In the genomic region with DNA sequence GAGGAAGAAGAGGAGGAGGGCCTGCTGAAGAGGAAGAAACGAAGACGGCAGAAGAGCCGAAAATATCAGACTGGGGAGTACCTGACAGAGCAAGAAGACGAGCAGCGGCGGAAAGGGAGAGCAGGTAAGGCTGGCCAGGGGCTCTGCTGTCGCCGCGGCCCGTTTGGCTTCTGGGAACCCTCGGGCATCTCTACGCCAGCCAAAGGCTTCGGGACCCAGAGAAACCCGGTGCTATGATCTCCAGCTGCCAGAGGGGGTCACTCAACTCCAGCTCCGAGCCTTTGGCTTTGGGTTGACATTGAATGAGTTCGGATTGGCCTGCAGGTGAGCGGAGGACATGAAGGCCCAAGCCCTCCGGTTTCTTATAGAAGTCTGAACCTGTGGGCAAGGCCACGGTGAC, we compare ENCODE assay signal across 13 cellular contexts.
"Had no signal": no experiment of that assay in that cellular context is flagged by ENCODE, and none has a peak within 500 bp of the region (broad histone marks: within the 10 kb centered on the region; RNA-seq: fewer than 3 reads in every experiment).

No MANE protein-coding gene starts in this region.

- H3K4me3 Mint-ChIP-seq: activated T-helper 17 cell treated with anti-CD3 and anti-CD28 coated beads, Interleukin-2, amount 50 U/mL, for 72 hours; neural crest cell had no signal

- DNase-seq: activated naive CD4-positive, alpha-beta T cell treated with Interleukin-2 at 50 U/mL for 16 hours; gastrocnemius medialis; heart left ventricle; left colon; ovary; stimulated activated CD4-positive, alpha-beta T cell treated with anti-CD3 and anti-CD28 coated beads, Interleukin-2, amount 100 ng/mL, for 48 hours; stimulated activated naive CD4-positive, alpha-beta T cell; substantia nigra; transverse colon had no signal

- H3K27me3 Mint-ChIP-seq: activated T-helper 17 cell treated with anti-CD3 and anti-CD28 coated beads, Interleukin-2, amount 50 U/mL, for 72 hours had no signal

- H3K27me3 ChIP-seq: gastrocnemius medialis, heart left ventricle, ovary, transverse colon had no signal

- H3K4me1 ChIP-seq: gastrocnemius medialis had no signal

- H3K4me3 ChIP-seq: gastrocnemius medialis, heart left ventricle, lung, ovary, transverse colon had no signal

- H3K9me3 ChIP-seq: gastrocnemius medialis, heart left ventricle, ovary, transverse colon had no signal

- H3K9me3 Mint-ChIP-seq: activated T-helper 17 cell treated with anti-CD3 and anti-CD28 coated beads, Interleukin-2, amount 50 U/mL, for 72 hours; neural crest cell had no signal

- H3K27ac ChIP-seq: gastrocnemius medialis, ovary, transverse colon had no signal

- H3K36me3 ChIP-seq: ovary, transverse colon had no signal

- ATAC-seq: activated CD4-positive, CD25-positive, alpha-beta regulatory T cell treated with anti-CD3 and anti-CD28 coated beads, Interleukin-2, amount 50 U/mL, for 24 hours; activated T-helper 17 cell treated with anti-CD3 and anti-CD28 coated beads, Interleukin-2, amount 50 U/mL, for 72 hours; gastrocnemius medialis; heart left ventricle; left colon had no signal
